ENCODE assay signal across 16 cellular contexts in genomic region chr3:17057316-17057715, GRCh38.
DNase-seq lines count a peak whose midpoint lies in the region; TF ChIP-seq lines count a peak whose summit lies in the region.
"Had no signal": no experiment of that assay in that cellular context is flagged by ENCODE, and none has a peak within 500 bp of the region (broad histone marks: within the 10 kb centered on the region; RNA-seq: fewer than 3 reads in every experiment).

No MANE protein-coding gene starts in this region.

- H2AFZ ChIP-seq in osteoblast (ENCODE audit: low read length), result no peak overlapping the region

- POLR2A ChIA-PET in A673 (lab: Charles Lee; ENCODE audit: low non-redundant PET), result no interaction called here

- no peak for TF ChIP-seq CTCF in brain microvascular endothelial cell (IDR thresholded peaks at IDR 0.05; ENCODE audit: low read depth, low read length, missing control alignments)
- no peak for TF ChIP-seq CTCF in osteoblast (IDR thresholded peaks at IDR 0.05; ENCODE audit: extremely low read depth, low read depth, low read length)
- no peak for TF ChIP-seq CTCF in A673 (conservative IDR thresholded peaks at IDR 0.05; ENCODE audit: low read depth, low read length)

- H3K9me3 ChIP-seq in osteoblast (ENCODE audit: low read depth, low read length) (no peaks in the 10 kb centered on the region), A673 (ENCODE audit: low read depth, low read length, poor library complexity, severe bottlenecking) (no peaks in the 10 kb centered on the region)

- H3K4me3 ChIP-seq in brain microvascular endothelial cell (ENCODE audit: low read depth, low read length), result no peak overlapping the region
- no peak overlapping the region for H3K4me3 ChIP-seq in osteoblast (ENCODE audit: insufficient read depth, low read length)
- no peak overlapping the region for H3K4me3 ChIP-seq in A673 (ENCODE audit: low read depth, low read length, poor library complexity, severe bottlenecking)

- no peak overlapping the region for H3K4me2 ChIP-seq in osteoblast (ENCODE audit: insufficient read depth, low read length)

- H3K36me3 ChIP-seq in brain microvascular endothelial cell (replicated peaks) (no peaks in the 10 kb centered on the region), osteoblast (ENCODE audit: insufficient read depth, low read length) (no peaks in the 10 kb centered on the region), A673 (ENCODE audit: insufficient read depth, low read length, poor library complexity, severe bottlenecking) (no peaks in the 10 kb centered on the region)

- H3K79me2 ChIP-seq in osteoblast (ENCODE audit: insufficient read depth, low read length), result no peaks in the 10 kb centered on the region

- no TSS peak for BruUV-seq in A673 (replicated peaks; lab: Mats Ljungman, UMichigan)

- CTCF ChIA-PET in A673 (lab: Charles Lee), result no interaction called here

- H3K4me1 ChIP-seq in osteoblast (ENCODE audit: insufficient read depth, low read length), result peaks cover 26% of the 10 kb centered on the region
- no peaks in the 10 kb centered on the region for H3K4me1 ChIP-seq in A673 (ENCODE audit: insufficient read depth, low read length, poor library complexity, severe bottlenecking)

- in situ Hi-C loops in brain microvascular endothelial cell (cut with HindIII; ENCODE audit: low pct_ligation_motif_present, low sequenced_read_pairs), result no loop called here

- DNase-seq in NCI-H1092 treated with DMSO at 0.1 percent for 48 hours (lab: John Stamatoyannopoulos, UW) (peak; percentile 6), NCI-H1092 (lab: John Stamatoyannopoulos, UW) (no peak), NCI-H2227 (lab: John Stamatoyannopoulos, UW; ENCODE audit: unreplicated experiment) (peak; percentile 17), brain microvascular endothelial cell (peak; percentile 72), osteoblast (ENCODE audit: insufficient read length, low spot score, missing footprints) (peak; percentile 52), anterior cingulate cortex (lab: John Stamatoyannopoulos, UW) (no peak), A673 (ENCODE audit: low spot score) (no peak)
- no peak for DNase-seq in activated CD4-positive, CD25-positive, alpha-beta regulatory T cell treated with anti-CD3 and anti-CD28 coated beads, Interleukin-2, amount 50 U/mL, for 72 hours
- DNase-seq: 8988T; activated CD8-positive, alpha-beta T cell treated with anti-CD3 and anti-CD28 coated beads, Interleukin-2, amount 10 ng/mL, durations not matched to agents 7 days and 5 days; CD4-positive, alpha-beta memory T cell; NCI-H2081; nucleus accumbens; right cardiac atrium; RPMI8226; SW 1271 had no signal

- no peak overlapping the region for H3K27ac ChIP-seq in brain microvascular endothelial cell
- peak overlapping the region; percentile 95 for H3K27ac ChIP-seq in osteoblast (ENCODE audit: low read depth, low read length)
- H3K27ac ChIP-seq in A673 (ENCODE audit: low read depth, low read length, poor library complexity, severe bottlenecking), result no peak overlapping the region

- H3K27me3 ChIP-seq in brain microvascular endothelial cell (replicated peaks), result no peaks in the 10 kb centered on the region
- H3K27me3 ChIP-seq in osteoblast (ENCODE audit: insufficient read depth, low read length), result no peaks in the 10 kb centered on the region
- no peaks in the 10 kb centered on the region for H3K27me3 ChIP-seq in A673 (replicated peaks; ENCODE audit: insufficient read depth, low read depth, low read length, poor library complexity)

- H4K20me1 ChIP-seq in osteoblast (ENCODE audit: insufficient read depth, low read length), result no peaks in the 10 kb centered on the region

- intact Hi-C loops in A673 (cut with micrococcal nuclease; ENCODE audit: unreplicated experiment), result no loop called here

Comparison
In these comparisons a context has a peak if more than half of its experiments do, and no peak if none do; other contexts are left out.
1. DNase-seq: peak in NCI-H1092 treated with DMSO at 0.1 percent for 48 hours (single experiment), NCI-H2227 (single experiment), brain microvascular endothelial cell (single experiment) and osteoblast (single experiment); none in NCI-H1092 (single experiment), activated CD4-positive, CD25-positive, alpha-beta regulatory T cell treated with anti-CD3 and anti-CD28 coated beads, Interleukin-2, amount 50 U/mL, for 72 hours (single experiment), anterior cingulate cortex (0 of 58) and A673 (single experiment).